ENCODE assay signal across 11 cellular contexts in genomic region chr14:68940614-68941185, GRCh38.
DNase-seq lines count a peak whose midpoint lies in the region; ATAC-seq lines count a peak whose summit lies in the region.
"Had no signal": no experiment of that assay in that cellular context is flagged by ENCODE, and none has a peak within 500 bp of the region (broad histone marks: within the 10 kb centered on the region; RNA-seq: fewer than 3 reads in every experiment).

No MANE protein-coding gene starts in this region.

- no peaks in the 10 kb centered on the region for H3K36me3 Mint-ChIP-seq in activated naive CD8-positive, alpha-beta T cell

- no peaks in the 10 kb centered on the region for H3K9me3 Mint-ChIP-seq in activated naive CD8-positive, alpha-beta T cell (ENCODE audit: low read depth)

- H3K27ac Mint-ChIP-seq in activated naive CD8-positive, alpha-beta T cell: peak overlapping the region; percentile 75

- no peak overlapping the region for H3K4me3 ChIP-seq in skin epidermis

- no peaks in the 10 kb centered on the region for H3K27me3 Mint-ChIP-seq in activated naive CD8-positive, alpha-beta T cell

- DNase-seq in EH (ENCODE audit: low read depth) (peak; percentile 70), kidney tubule cell (ENCODE audit: low spot score) (peak; percentile 30), NCI-H1930 (lab: John Stamatoyannopoulos, UW) (no peak)
- DNase-seq: NCI-H187; stimulated activated CD4-positive, alpha-beta T cell treated with anti-CD3 and anti-CD28 coated beads, Interleukin-12 subunit alpha, Interleukin-12 subunit beta, amount 100 ng/mL, for 4 hours; T-helper 9 cell had no signal

- H3K4me1 Mint-ChIP-seq in activated naive CD8-positive, alpha-beta T cell (ENCODE audit: low read depth): peaks cover 95% of the 10 kb centered on the region

- H3K27ac ChIP-seq in skin epidermis: peak overlapping the region in 18 of 21 experiments; percentile 19 to 81 (median 56)

- H3K4me3 Mint-ChIP-seq in activated naive CD8-positive, alpha-beta T cell: no peak overlapping the region

- ATAC-seq in HG03108 (IDR thresholded peaks at IDR 0.05; ENCODE audit: unreplicated experiment) (no peak), HG02938 (IDR thresholded peaks at IDR 0.05; ENCODE audit: unreplicated experiment) (no peak), GM18873 (IDR thresholded peaks at IDR 0.05; ENCODE audit: low FRiP score, unreplicated experiment) (no peak)

Comparison
In these comparisons a context has a peak if more than half of its experiments do, and no peak if none do; other contexts are left out.
1. DNase-seq: peak in EH (single experiment) and kidney tubule cell (single experiment); none in NCI-H1930 (0 of 2).